22 cellular contexts compared by ENCODE assay signal in the genomic region with DNA sequence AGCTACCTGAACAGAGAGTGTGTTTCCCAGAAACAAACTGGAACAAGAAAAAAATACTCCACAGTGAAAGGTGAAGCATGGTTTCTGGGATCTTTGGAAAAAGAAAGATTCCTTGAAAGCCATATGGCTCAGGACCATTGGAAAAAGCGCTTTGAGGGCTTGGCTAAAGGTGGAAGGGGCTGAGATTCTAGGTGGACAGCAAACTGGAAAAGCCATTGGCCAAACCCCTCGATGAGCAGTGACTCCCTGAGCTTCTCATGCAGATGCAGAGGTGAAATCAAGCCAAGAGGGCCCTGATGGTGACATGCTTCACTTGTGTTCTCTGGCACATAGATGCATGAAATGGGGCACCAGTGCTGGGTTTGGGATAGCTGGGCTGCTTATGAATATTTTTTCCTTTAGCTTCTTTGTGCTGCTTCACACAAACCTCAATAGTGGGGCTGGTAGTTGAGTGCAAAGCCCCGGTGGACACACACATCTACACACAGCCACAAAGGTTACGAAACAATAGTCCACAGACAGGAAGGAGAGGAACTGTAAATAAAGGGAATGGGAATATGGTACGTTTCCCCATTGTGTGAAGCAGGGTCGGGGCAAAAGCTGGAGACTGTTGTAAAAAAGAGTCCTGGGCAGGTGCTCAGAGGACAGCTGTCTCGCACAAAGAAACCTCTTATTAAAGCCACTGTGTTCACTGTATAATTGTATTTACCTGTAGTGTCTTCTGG.
DNase-seq lines count a peak whose midpoint lies in the region; ATAC-seq and TF ChIP-seq lines count a peak whose summit lies in the region.
"Had no signal": no experiment of that assay in that cellular context is flagged by ENCODE, and none has a peak within 500 bp of the region (broad histone marks: within the 10 kb centered on the region; RNA-seq: fewer than 3 reads in every experiment).

No MANE protein-coding gene starts in this region.

- peak overlapping the region in 3 of 4 donors; percentile 36 to 58 (median 53) for H3K27ac ChIP-seq in body of pancreas
- H3K27ac ChIP-seq: BLaER1 treated with 17β-estradiol and CSF1 and Interleukin-3, amounts not matched to agents 10 nM and 100 nM; hepatocyte; upper lobe of right lung had no signal

- TF ChIP-seq CTCF in body of pancreas (IDR thresholded peaks at IDR 0.05) (no peak), MCF 10A (IDR thresholded peaks at IDR 0.05; ENCODE audit: unreplicated experiment) (no peak), Caco-2 (IDR thresholded peaks at IDR 0.05; ENCODE audit: insufficient read depth in 1 of 2, low read depth in 1 of 2, low read length in 1 of 2, severe bottlenecking in 1 of 2, unreplicated experiment in 1 of 2) (no peak)

- BruUV-seq in MCF 10A (replicated peaks; lab: Mats Ljungman, UMichigan), result no TSS peak
- BruUV-seq in Caco-2 (replicated peaks; lab: Mats Ljungman, UMichigan), result no TSS peak

- H3K9me3 Mint-ChIP-seq in MCF 10A (ENCODE audit: unreplicated experiment) (no peaks in the 10 kb centered on the region), Caco-2 (ENCODE audit: unreplicated experiment) (peaks cover 3% of the 10 kb centered on the region)
- H3K9me3 Mint-ChIP-seq: nephron progenitor cell had no signal

- no peaks in the 10 kb centered on the region for H3K36me3 Mint-ChIP-seq in MCF 10A (ENCODE audit: insufficient read depth, unreplicated experiment)
- no peaks in the 10 kb centered on the region for H3K36me3 Mint-ChIP-seq in Caco-2 (ENCODE audit: insufficient read depth, unreplicated experiment)

- H3K4me3 ChIP-seq in body of pancreas (no peak overlapping the region), Caco-2 (ENCODE audit: low read depth, low read length) (no peak overlapping the region)
- H3K4me3 ChIP-seq: BLaER1 treated with 17β-estradiol and CSF1 and Interleukin-3, amounts not matched to agents 10 nM and 100 nM; hepatocyte; upper lobe of right lung had no signal

- H3K36me3 ChIP-seq in body of pancreas (replicated peaks in 1 of 2; ENCODE audit: insufficient read depth in 1 of 2, low read depth in 2 of 2) (no peaks in the 10 kb centered on the region), Caco-2 (ENCODE audit: control insufficient read depth, insufficient read depth, low read length) (no peaks in the 10 kb centered on the region)
- H3K36me3 ChIP-seq: BLaER1 treated with 17β-estradiol and CSF1 and Interleukin-3, amounts not matched to agents 10 nM and 100 nM; upper lobe of right lung had no signal

- intact Hi-C loops in body of pancreas (cut with DNase I) (no loop called here), MCF 10A (cut with micrococcal nuclease) (no loop called here), Caco-2 (cut with micrococcal nuclease; ENCODE audit: unreplicated experiment) (no loop called here)

- no peaks in the 10 kb centered on the region for H3K27me3 Mint-ChIP-seq in MCF 10A (ENCODE audit: insufficient read depth, unreplicated experiment)
- no peaks in the 10 kb centered on the region for H3K27me3 Mint-ChIP-seq in Caco-2 (ENCODE audit: insufficient read depth, unreplicated experiment)

- peaks cover 10% of the 10 kb centered on the region for H3K4me1 Mint-ChIP-seq in MCF 10A (ENCODE audit: insufficient read depth, unreplicated experiment)
- H3K4me1 Mint-ChIP-seq in Caco-2 (ENCODE audit: low read depth, unreplicated experiment), result peaks cover 17% of the 10 kb centered on the region

- POLR2A ChIA-PET in MCF 10A (lab: Yijun Ruan, JAX) (interaction anchor here (0.6 kb wide), 1 partner anchor 127 kb away, joined by 4 read pairs; no protein-coding TSS in a partner anchor), Caco-2 (lab: Charles Lee) (no interaction called here)

- CTCF ChIA-PET in MCF 10A (lab: Yijun Ruan, JAX) (interaction anchor here (0.6 to 2.5 kb wide), 6 partner anchors 13 to 952 kb away, joined by 3 to 8 read pairs (median 3); no protein-coding TSS in a partner anchor), Caco-2 (lab: Charles Lee) (no interaction called here)

- 71 to 76% methylated on average over 7 of the region's 7 CpGs for WGBS in body of pancreas, 2 donors

- H3K4me1 ChIP-seq in body of pancreas, result peaks cover 34% of the 10 kb centered on the region
- peaks cover 23% of the 10 kb centered on the region for H3K4me1 ChIP-seq in Caco-2
- H3K4me1 ChIP-seq: upper lobe of right lung had no signal

- peak; percentile 82 for DNase-seq in COLO668 (lab: John Stamatoyannopoulos, UW; ENCODE audit: unreplicated experiment)
- peak; percentile 23 for DNase-seq in NCI-H1105 (lab: John Stamatoyannopoulos, UW)
- DNase-seq in NCI-H345 (lab: John Stamatoyannopoulos, UW), result peak; percentile 90
- DNase-seq in body of pancreas, result no peak
- no peak for DNase-seq in MCF 10A (ENCODE audit: unreplicated experiment)
- no peak for DNase-seq in Caco-2
- DNase-seq: activated CD4-positive, CD25-positive, alpha-beta regulatory T cell treated with anti-CD3 and anti-CD28 coated beads, Interleukin-2, amount 50 U/mL, for 72 hours; activated CD8-positive, alpha-beta T cell treated with anti-CD3 and anti-CD28 coated beads, Interleukin-2, amount 10 ng/mL, durations not matched to agents 7 days and 5 days; effector CD8-positive, alpha-beta T cell; foreskin melanocyte; H7; left ventricle myocardium superior; MM.1S; nephron progenitor cell; posterior cingulate gyrus; Right ventricle myocardium superior; upper lobe of right lung had no signal

- H3K27me3 ChIP-seq in body of pancreas, result no peaks in the 10 kb centered on the region
- no peaks in the 10 kb centered on the region for H3K27me3 ChIP-seq in Caco-2 (replicated peaks; ENCODE audit: control insufficient read depth, insufficient read depth, low read length)
- H3K27me3 ChIP-seq: BLaER1 treated with 17β-estradiol and CSF1 and Interleukin-3, amounts not matched to agents 10 nM and 100 nM; hepatocyte; upper lobe of right lung had no signal

- TF ChIP-seq POLR2A in body of pancreas (IDR thresholded peaks at IDR 0.05), result no peak

- no peak for ATAC-seq in body of pancreas
- no peak for ATAC-seq in GM21723 (IDR thresholded peaks at IDR 0.05; ENCODE audit: unreplicated experiment)
- ATAC-seq in HG03135 (IDR thresholded peaks at IDR 0.05; ENCODE audit: unreplicated experiment), result no peak
- ATAC-seq: activated CD8-positive, alpha-beta T cell treated with anti-CD3 and anti-CD28 coated beads, Interleukin-2, amount 10 ng/mL, durations not matched to agents 7 days and 5 days; esophagus mucosa; left ventricle myocardium superior; upper lobe of right lung had no signal

- H3K27ac Mint-ChIP-seq in MCF 10A (ENCODE audit: low read depth, unreplicated experiment) (no peak overlapping the region), Caco-2 (ENCODE audit: unreplicated experiment) (no peak overlapping the region)
- H3K27ac Mint-ChIP-seq: activated CD8-positive, alpha-beta T cell treated with anti-CD3 and anti-CD28 coated beads, Interleukin-2, amount 10 ng/mL, durations not matched to agents 7 days and 5 days had no signal

- H3K9me3 ChIP-seq in body of pancreas (no peaks in the 10 kb centered on the region), Caco-2 (no peaks in the 10 kb centered on the region)
- H3K9me3 ChIP-seq: BLaER1 treated with 17β-estradiol and CSF1 and Interleukin-3, amounts not matched to agents 10 nM and 100 nM; upper lobe of right lung had no signal

- H3K4me3 Mint-ChIP-seq in MCF 10A (ENCODE audit: unreplicated experiment) (no peak overlapping the region), Caco-2 (ENCODE audit: unreplicated experiment) (no peak overlapping the region)
- H3K4me3 Mint-ChIP-seq: activated CD8-positive, alpha-beta T cell treated with anti-CD3 and anti-CD28 coated beads, Interleukin-2, amount 10 ng/mL, durations not matched to agents 7 days and 5 days; nephron progenitor cell had no signal

Comparison
In these comparisons a context has a peak if more than half of its experiments do, and no peak if none do; other contexts are left out.
1. DNase-seq: peak in COLO668 (single experiment), NCI-H1105 (single experiment) and NCI-H345 (single experiment); none in body of pancreas (0 of 4), MCF 10A (single experiment) and Caco-2 (0 of 2).